8 cellular contexts compared by ENCODE assay signal in genomic region chr6:28658475-28659249, GRCh38.
A peak's percentile ranks its signal among the peaks of the same experiment; 100 is the strongest.
DNase-seq lines count a peak whose midpoint lies in the region; ATAC-seq and TF ChIP-seq lines count a peak whose summit lies in the region.

No MANE protein-coding gene starts in this region.

- H3K9me3 ChIP-seq in HEK293 (ENCODE audit: control insufficient read depth, insufficient read depth, low read depth, low read length), result no peaks in the 10 kb centered on the region

- DNase-seq in AG09309 (ENCODE audit: low read depth) (no peak), inferior parietal cortex (ENCODE audit: extremely low spot score) (peak; percentile 48), type B pancreatic cell (ENCODE audit: extremely low spot score, unreplicated experiment) (no peak), NCI-H345 (lab: John Stamatoyannopoulos, UW) (no peak)
- no peak for DNase-seq in activated CD8-positive, alpha-beta T cell treated with anti-CD3 and anti-CD28 coated beads, Interleukin-2, amount 10 ng/mL, durations not matched to agents 7 days and 5 days
- no peak for DNase-seq in stimulated activated CD4-positive, alpha-beta T cell treated with anti-CD3 and anti-CD28 coated beads, Interleukin-4, amount 100 ng/mL, for 1 hour

- H3K9me3 Mint-ChIP-seq in activated CD8-positive, alpha-beta T cell treated with anti-CD3 and anti-CD28 coated beads, Interleukin-2, amount 10 ng/mL, durations not matched to agents 7 days and 5 days (ENCODE audit: insufficient read depth), result no peaks in the 10 kb centered on the region
- H3K9me3 Mint-ChIP-seq in type B pancreatic cell, result no peaks in the 10 kb centered on the region

- H3K36me3 ChIP-seq in HEK293 (ENCODE audit: control insufficient read depth in 2 of 2, insufficient read depth in 1 of 2, low read length in 2 of 2), result no peaks in the 10 kb centered on the region

- H3K4me1 Mint-ChIP-seq in activated CD8-positive, alpha-beta T cell treated with anti-CD3 and anti-CD28 coated beads, Interleukin-2, amount 10 ng/mL, durations not matched to agents 7 days and 5 days (ENCODE audit: low read depth), result peaks cover 18% of the 10 kb centered on the region
- H3K4me1 Mint-ChIP-seq in type B pancreatic cell (ENCODE audit: unreplicated experiment), result peaks cover 19% of the 10 kb centered on the region

- CTCF ChIA-PET in HEK293 (lab: Yijun Ruan, JAX), result interaction anchor here (0.5 to 2.9 kb wide), 2 partner anchors 12 to 1443 kb away, joined by 3 to 13 read pairs; no protein-coding TSS in a partner anchor
- CTCF ChIA-PET in activated CD8-positive, alpha-beta T cell treated with anti-CD3 and anti-CD28 coated beads, Interleukin-2, amount 10 ng/mL, durations not matched to agents 7 days and 5 days (lab: Charles Lee), result interaction anchor here (0.8 to 1.3 kb wide), 3 partner anchors 10 to 358 kb away, joined by 3 read pairs; no protein-coding TSS in a partner anchor

- H3K27ac ChIP-seq in HEK293 (ENCODE audit: extremely low read depth, low read depth, low read length), result no peak overlapping the region; the same call in 1 of the 2 replicates

- peaks cover 3% of the 10 kb centered on the region for H3K36me3 Mint-ChIP-seq in activated CD8-positive, alpha-beta T cell treated with anti-CD3 and anti-CD28 coated beads, Interleukin-2, amount 10 ng/mL, durations not matched to agents 7 days and 5 days (ENCODE audit: low read depth)
- H3K36me3 Mint-ChIP-seq in type B pancreatic cell, result peaks cover 6% of the 10 kb centered on the region

- TF ChIP-seq CTCF in AG09309 (IDR thresholded peaks at IDR 0.05; ENCODE audit: control insufficient read depth, insufficient read depth, low read depth, low read length, missing control alignments), result no peak
- no peak for TF ChIP-seq CTCF in HEK293 (tag by site-specific recombination; IDR thresholded peaks at IDR 0.05)
- no peak for TF ChIP-seq CTCF in type B pancreatic cell (conservative IDR thresholded peaks at IDR 0.05)

- peak overlapping the region; percentile 74 for H3K27ac Mint-ChIP-seq in activated CD8-positive, alpha-beta T cell treated with anti-CD3 and anti-CD28 coated beads, Interleukin-2, amount 10 ng/mL, durations not matched to agents 7 days and 5 days
- H3K27ac Mint-ChIP-seq in type B pancreatic cell, result peak overlapping the region; percentile 93

- peak overlapping the region; percentile 71 for H3K4me3 Mint-ChIP-seq in activated CD8-positive, alpha-beta T cell treated with anti-CD3 and anti-CD28 coated beads, Interleukin-2, amount 10 ng/mL, durations not matched to agents 7 days and 5 days
- peak overlapping the region; percentile 94 for H3K4me3 Mint-ChIP-seq in type B pancreatic cell

- no peak for ATAC-seq in activated CD8-positive, alpha-beta T cell treated with anti-CD3 and anti-CD28 coated beads, Interleukin-2, amount 10 ng/mL, durations not matched to agents 7 days and 5 days
- no peak for ATAC-seq in GM18868 (IDR thresholded peaks at IDR 0.05; ENCODE audit: unreplicated experiment)

- POLR2A ChIA-PET in HEK293 (lab: Yijun Ruan, JAX), result interaction anchor here (1.3 to 1.7 kb wide), 3 partner anchors 15 to 72 kb away, joined by 4 to 6 read pairs (median 4); a partner anchor contains a TSS
- POLR2A ChIA-PET in activated CD8-positive, alpha-beta T cell treated with anti-CD3 and anti-CD28 coated beads, Interleukin-2, amount 10 ng/mL, durations not matched to agents 7 days and 5 days (lab: Charles Lee), result no interaction called here

- peaks cover 50% of the 10 kb centered on the region for H3K27me3 Mint-ChIP-seq in activated CD8-positive, alpha-beta T cell treated with anti-CD3 and anti-CD28 coated beads, Interleukin-2, amount 10 ng/mL, durations not matched to agents 7 days and 5 days (ENCODE audit: low read depth)
- H3K27me3 Mint-ChIP-seq in type B pancreatic cell, result peaks cover 27% of the 10 kb centered on the region

- peak overlapping the region; percentile 40 for H3K4me3 ChIP-seq in AG09309 (ENCODE audit: control insufficient read depth, low read depth, low read length)
- H3K4me3 ChIP-seq in HEK293 (ENCODE audit: low read depth, low read length), result peak overlapping the region; percentile 64

- peaks cover 9% of the 10 kb centered on the region; the same call in 1 of the 2 replicates for H3K4me1 ChIP-seq in HEK293 (ENCODE audit: control insufficient read depth, insufficient read depth, low read length)

TF ChIP-seq in HEK293, 187 proteins besides CTCF, POLR2A, EP300 and RAD21 (continues in another document):
- TF ChIP-seq ZSCAN5A (tag by site-specific recombination; IDR thresholded peaks at IDR 0.05) (no peak), SCRT1 (tag by site-specific recombination; IDR thresholded peaks at IDR 0.05; ENCODE audit: borderline replicate concordance) (no peak), ZNF544 (tag by site-specific recombination; IDR thresholded peaks at IDR 0.05) (no peak), ZNF600 (tag by site-specific recombination; IDR thresholded peaks at IDR 0.05) (peak; percentile 96), IKZF3 (tag by site-specific recombination; IDR thresholded peaks at IDR 0.05) (peak; percentile 73; the same call in 1 of the 2 replicates), ZNF16 (tag by site-specific recombination; IDR thresholded peaks at IDR 0.05; ENCODE audit: low read depth) (no peak), ZNF837 (tag by site-specific recombination; IDR thresholded peaks at IDR 0.05) (no peak), YY2 (tag by site-specific recombination; IDR thresholded peaks at IDR 0.05) (no peak), BCL11A (tag by site-specific recombination; IDR thresholded peaks at IDR 0.05; ENCODE audit: low read depth) (no peak), ZBTB1 (tag by site-specific recombination; IDR thresholded peaks at IDR 0.05) (no peak), ZNF521 (tag by site-specific recombination; IDR thresholded peaks at IDR 0.05) (no peak), ZNF366 (tag by site-specific recombination; conservative IDR thresholded peaks at IDR 0.05) (0 out of 2 replicates have a peak, but pooled peaks have one; percentile 6), AEBP2 (tag by site-specific recombination; IDR thresholded peaks at IDR 0.05; ENCODE audit: borderline replicate concordance) (no peak), INSM2 (tag by site-specific recombination; IDR thresholded peaks at IDR 0.05) (no peak), ZNF121 (tag by site-specific recombination; IDR thresholded peaks at IDR 0.05) (no peak), ZNF362 (tag by site-specific recombination; IDR thresholded peaks at IDR 0.05) (peak; percentile 11), FEZF1 (tag by site-specific recombination; IDR thresholded peaks at IDR 0.05) (no peak), ZNF335 (tag by site-specific recombination; conservative IDR thresholded peaks at IDR 0.05) (no peak), ZNF596 (tag by site-specific recombination; IDR thresholded peaks at IDR 0.05) (no peak), ZNF175 (tag by site-specific recombination; IDR thresholded peaks at IDR 0.05) (no peak), GLI4 (tag by site-specific recombination; IDR thresholded peaks at IDR 0.05) (no peak)
